Comparison of ENCODE assay signal across 7 cellular contexts in the genomic region with DNA sequence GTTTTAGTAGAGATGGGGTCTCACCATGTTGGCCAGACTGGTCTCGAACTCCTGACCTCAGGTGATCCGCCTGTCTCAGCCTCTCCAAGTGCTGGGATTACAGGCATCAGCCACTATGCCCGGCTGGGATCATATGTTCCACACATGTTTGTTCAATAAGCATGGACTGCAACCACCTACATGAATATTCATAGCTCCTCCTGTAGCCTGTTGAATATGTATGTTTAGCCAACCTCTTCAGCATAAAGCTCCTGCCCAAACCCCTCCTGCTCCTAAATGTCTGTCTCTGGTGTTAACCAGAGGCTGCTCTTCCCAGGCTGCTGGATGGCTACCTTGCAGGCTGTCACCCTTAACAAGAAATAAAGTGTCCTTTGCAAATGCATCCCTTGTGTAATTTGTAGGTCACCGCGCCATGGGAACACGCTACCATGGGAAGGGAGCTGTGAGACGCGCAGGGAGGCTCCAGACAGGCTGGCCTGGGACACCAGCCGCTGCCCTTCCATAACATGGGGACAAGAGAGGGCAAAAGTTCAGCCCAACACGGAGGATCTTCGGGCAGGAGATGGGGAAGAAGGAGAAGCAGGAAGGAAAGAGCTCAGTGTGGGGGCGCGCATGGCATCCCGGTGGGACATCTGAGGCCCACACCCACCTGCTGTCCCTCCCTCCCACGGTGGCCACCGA. TPM values are rescaled to one million over a fixed set of nuclear protein-coding genes. Genes with fewer than 3 reads are reported as not detected.
DNase-seq lines count a peak whose midpoint lies in the region; ATAC-seq, FAIRE-seq and TF ChIP-seq lines count a peak whose summit lies in the region.
"Not testable (repeated sequence)": the region's sequence is repeated elsewhere in the genome, so short reads cannot be mapped to it uniquely, and the experiment has no call there.

No MANE protein-coding gene starts in this region.

- peaks cover 20% of the 10 kb centered on the region for H3F3A ChIP-seq in SU-DHL-6 (ENCODE audit: insufficient read depth)

- H3K4me3 ChIP-seq in SU-DHL-6 (ENCODE audit: insufficient read depth, low read length, poor library complexity, severe bottlenecking), result not testable (repeated sequence)
- H3K4me3 ChIP-seq in adrenal gland, result peak overlapping the region in 1 of 4 donors; percentile 41
- peak overlapping the region; percentile 52 for H3K4me3 ChIP-seq in lower lobe of right lung

- H3K79me2 ChIP-seq in SU-DHL-6 (ENCODE audit: insufficient read depth, low read length), result peaks cover 15% of the 10 kb centered on the region

- H2AFZ ChIP-seq in SU-DHL-6 (ENCODE audit: low read depth, low read length, severe bottlenecking), result not testable (repeated sequence)

- TF ChIP-seq POLR2A in GM12891 (IDR thresholded peaks at IDR 0.05; ENCODE audit: low read depth, low read length); adrenal gland (IDR thresholded peaks at IDR 0.05): not testable (repeated sequence)

- DNase-seq in GM12891 (ENCODE audit: insufficient read length, low spot score); lower lobe of right lung: not testable (repeated sequence)
- DNase-seq in adrenal gland (peak in 2 of 7 donors; percentile 39 to 73), fibroblast of gingiva (ENCODE audit: low read depth) (peak; percentile 11), renal cortical epithelial cell (ENCODE audit: low read depth) (peak; percentile 4)

- WGBS in adrenal gland, 4 donors, result 37 to 45% (median 44%) methylated on average over 11 to 16 of the region's 16 CpGs

- peak overlapping the region; percentile 81 for H3K27ac ChIP-seq in SU-DHL-6 (ENCODE audit: low read depth, low read length)
- H3K27ac ChIP-seq in adrenal gland, result peak overlapping the region in 4 of 5 donors; percentile 69 to 90 (median 80)
- peak overlapping the region; percentile 81 for H3K27ac ChIP-seq in lower lobe of right lung

- H3K9me3 ChIP-seq in SU-DHL-6 (ENCODE audit: insufficient read depth, low read length); adrenal gland (replicated peaks in 1 of 3); lower lobe of right lung: not testable (repeated sequence)

- not testable (repeated sequence) for H3K27me3 ChIP-seq in SU-DHL-6 (ENCODE audit: low read length); adrenal gland; lower lobe of right lung (ENCODE audit: low read depth)

- H4K20me1 ChIP-seq in SU-DHL-6 (ENCODE audit: low read depth, low read length), result not testable (repeated sequence)

- peak overlapping the region; percentile 82 for H3K9ac ChIP-seq in SU-DHL-6 (ENCODE audit: low read length)

- peaks cover 14 to 20% of the 10 kb centered on the region in 2 donors for H3K4me1 ChIP-seq in adrenal gland (replicated peaks in 1 of 2)
- H3K4me1 ChIP-seq in lower lobe of right lung, result peaks cover 21% of the 10 kb centered on the region

- not testable (repeated sequence) for H3K36me3 ChIP-seq in SU-DHL-6 (ENCODE audit: low read length); lower lobe of right lung
- peaks cover 0 to 13% of the 10 kb centered on the region in 2 donors for H3K36me3 ChIP-seq in adrenal gland (replicated peaks in 1 of 2)

- intact Hi-C loops in adrenal gland (cut with DNase I), result loop anchor here in 1 of 2 donors (10.0 kb wide), 1 partner anchor 115 kb away; no protein-coding TSS in a partner anchor
- intact Hi-C loops in lower lobe of right lung (cut with DNase I), result not testable (repeated sequence)

- H3K4me2 ChIP-seq in SU-DHL-6 (ENCODE audit: low read depth, low read length, poor library complexity, severe bottlenecking), result peak overlapping the region; percentile 89

- H3K9me2 ChIP-seq in SU-DHL-6 (replicated peaks; ENCODE audit: insufficient read depth, low read length), result not testable (repeated sequence)

- TF ChIP-seq CTCF in SU-DHL-6 (IDR thresholded peaks at IDR 0.05; ENCODE audit: insufficient read depth, low read length, poor library complexity, severe bottlenecking); adrenal gland (IDR thresholded peaks at IDR 0.05); lower lobe of right lung (IDR thresholded peaks at IDR 0.05): not testable (repeated sequence)

- ATAC-seq in HG03280 (IDR thresholded peaks at IDR 0.05; ENCODE audit: unreplicated experiment), result peak; percentile 5
- ATAC-seq in lower lobe of right lung, result not testable (repeated sequence)

- FAIRE-seq in GM12891 (lab: Jason Lieb, UNC), result peak; percentile 88

TF ChIP-seq in GM12891, 5 proteins besides CTCF, POLR2A, EP300 and RAD21:
- peak; percentile 97 for TF ChIP-seq POU2F2 (IDR thresholded peaks at IDR 0.05; ENCODE audit: low read depth, low read length)

RNA-seq across cellular contexts. Expression of a gene that starts 0.8 kb away (rescaled TPM):
- polyA plus RNA-seq in GM12891 (2012; ENCODE audit: low read depth, missing spikeins), result 9.2 TPM
- total RNA-seq in adrenal gland, result 1 to 10 TPM; 1.8 to 7.9 (median 6.0) TPM
- 1 to 10 TPM; 1.8 to 4.8 (median 2.0) TPM for polyA plus RNA-seq in adrenal gland
- 3.0 TPM for total RNA-seq in lower lobe of right lung
- 0.17 and 0.55 TPM in 2 replicates for total RNA-seq in renal cortical epithelial cell

RNA-seq across cellular contexts. Expression of a gene that starts 6.1 kb away (rescaled TPM):
- polyA plus RNA-seq in GM12891 (2012; ENCODE audit: low read depth, missing spikeins), result 104 TPM
- total RNA-seq in adrenal gland (10 to 100 TPM; 31.0 to 88.2 (median 40.5) TPM), lower lobe of right lung (27.8 TPM), renal cortical epithelial cell (8.0 TPM in 2 replicates)
- polyA plus RNA-seq in adrenal gland, result 10 to 100 TPM; 38.5 to 62.0 (median 42.9) TPM

RNA-seq across cellular contexts. Expression of a gene that starts 20.6 kb away (rescaled TPM):
- 11.2 TPM for polyA plus RNA-seq in GM12891 (2012; ENCODE audit: low read depth, missing spikeins)
- total RNA-seq in adrenal gland (10 to 100 TPM in 6 of 8 donors, 1 to 10 TPM in 2; 7.0 to 22.1 (median 11.0) TPM), lower lobe of right lung (9.5 TPM), renal cortical epithelial cell (4.2 and 4.7 TPM in 2 replicates)
- polyA plus RNA-seq in adrenal gland, result 10 to 100 TPM in 2 of 3 donors, 1 to 10 TPM in 1; 8.6 to 20.2 (median 12.9) TPM

RNA-seq across cellular contexts. Expression of a gene that starts 38.0 kb away (rescaled TPM):
- 23.0 TPM for polyA plus RNA-seq in GM12891 (2012; ENCODE audit: low read depth, missing spikeins)
- total RNA-seq in adrenal gland, result 1 to 10 TPM in 6 of 8 donors, under 1 TPM in 1, not detected in 1; 0.74 to 2.4 (median 1.5) TPM
- polyA plus RNA-seq in adrenal gland, result 1 to 10 TPM in 2 of 3 donors, under 1 TPM in 1; 0.32 to 2.8 (median 1.0) TPM
- 1.0 TPM for total RNA-seq in lower lobe of right lung
- 0.15 and 4.0 TPM in 2 replicates for total RNA-seq in renal cortical epithelial cell

RNA-seq across cellular contexts. Expression of a gene that starts 57.0 kb away (rescaled TPM):
- polyA plus RNA-seq in GM12891 (2012; ENCODE audit: low read depth, missing spikeins), result 88.3 TPM
- 10 to 100 TPM; 11.1 to 29.3 (median 16.3) TPM for total RNA-seq in adrenal gland
- 10 to 100 TPM; 11.6 to 19.4 (median 16.3) TPM for polyA plus RNA-seq in adrenal gland
- total RNA-seq in lower lobe of right lung, result 19.2 TPM
- total RNA-seq in renal cortical epithelial cell, result 4.0 and 9.7 TPM in 2 replicates
